1 cellular context compared by ENCODE assay signal in genomic region chr2:101731221-101732054, GRCh38.
A peak's percentile ranks its signal among the peaks of the same experiment; 100 is the strongest.
TF ChIP-seq lines count a peak whose summit lies in the region.

No MANE protein-coding gene starts in this region.

TF ChIP-seq in HepG2, 621 proteins besides CTCF, POLR2A, EP300 and RAD21 (continued from another document and continues in another):
- no peak for TF ChIP-seq ZFP82 (CRISPR knock-in tag; IDR thresholded peaks at IDR 0.05; ENCODE audit: borderline replicate concordance)
- TF ChIP-seq ZNF570 (CRISPR knock-in tag; IDR thresholded peaks at IDR 0.05; ENCODE audit: borderline replicate concordance): no peak
- TF ChIP-seq YY1 (IDR thresholded peaks at IDR 0.05; ENCODE audit: insufficient read depth, insufficient replicate concordance, low read depth, low read length): no peak
- no peak for TF ChIP-seq MYNN (CRISPR knock-in tag; IDR thresholded peaks at IDR 0.05; ENCODE audit: low read depth)
- TF ChIP-seq ZBTB34 (CRISPR knock-in tag; IDR thresholded peaks at IDR 0.05): no peak
- peak; percentile 72; the same call in 1 of the 2 replicates for TF ChIP-seq FOXK1 (CRISPR knock-in tag; IDR thresholded peaks at IDR 0.05; ENCODE audit: borderline replicate concordance, low read depth)
- no peak for TF ChIP-seq ZNF354B (CRISPR knock-in tag; IDR thresholded peaks at IDR 0.05)
- no peak for TF ChIP-seq ATRX (CRISPR knock-in tag; IDR thresholded peaks at IDR 0.05; ENCODE audit: borderline replicate concordance)
- TF ChIP-seq ZNF780A (CRISPR knock-in tag; IDR thresholded peaks at IDR 0.05): no peak
- TF ChIP-seq ZNF160 (CRISPR knock-in tag; IDR thresholded peaks at IDR 0.05): no peak
- TF ChIP-seq MLXIP (CRISPR knock-in tag; IDR thresholded peaks at IDR 0.05; ENCODE audit: borderline replicate concordance): no peak
- no peak for TF ChIP-seq ZNF530 (CRISPR knock-in tag; IDR thresholded peaks at IDR 0.05; ENCODE audit: low read depth)
- TF ChIP-seq KLF16 (CRISPR knock-in tag; IDR thresholded peaks at IDR 0.05): peak in 1 of 2 experiments; percentile 70; a peak in 1 of 4 replicates
- no peak for TF ChIP-seq MYC (CRISPR knock-in tag; IDR thresholded peaks at IDR 0.05; ENCODE audit: borderline replicate concordance)
- TF ChIP-seq NR2C2 (CRISPR knock-in tag; IDR thresholded peaks at IDR 0.05; ENCODE audit: borderline replicate concordance): peak; percentile 81
- no peak for TF ChIP-seq FUBP1 (CRISPR knock-in tag; IDR thresholded peaks at IDR 0.05; ENCODE audit: borderline replicate concordance)
- no peak for TF ChIP-seq EZH2 (conservative IDR thresholded peaks at IDR 0.05; ENCODE audit: low read depth, low read length)
- no peak for TF ChIP-seq THYN1 (CRISPR knock-in tag; IDR thresholded peaks at IDR 0.05; ENCODE audit: borderline replicate concordance, low read depth)
- TF ChIP-seq GPN1 (CRISPR knock-in tag; IDR thresholded peaks at IDR 0.05; ENCODE audit: borderline replicate concordance): no peak
- no peak for TF ChIP-seq ZNF296 (CRISPR knock-in tag; conservative IDR thresholded peaks at IDR 0.05)
- TF ChIP-seq ZNF598 (CRISPR knock-in tag; IDR thresholded peaks at IDR 0.05; ENCODE audit: borderline replicate concordance): no peak
- no peak for TF ChIP-seq ZNF569 (CRISPR knock-in tag; IDR thresholded peaks at IDR 0.05; ENCODE audit: borderline replicate concordance)
- no peak for TF ChIP-seq MTF1 (CRISPR knock-in tag; IDR thresholded peaks at IDR 0.05)
- peak; percentile 91 for TF ChIP-seq BCL6 (CRISPR knock-in tag; IDR thresholded peaks at IDR 0.05)
- TF ChIP-seq FOXA3 (CRISPR knock-in tag; IDR thresholded peaks at IDR 0.05): peak; percentile 82
- no peak for TF ChIP-seq HCFC1 (IDR thresholded peaks at IDR 0.05; ENCODE audit: low read depth, low read length)
- no peak for TF ChIP-seq MTF2 (CRISPR knock-in tag; IDR thresholded peaks at IDR 0.05; ENCODE audit: borderline replicate concordance)
- peak; percentile 37; the same call in 1 of the 2 replicates for TF ChIP-seq ARID3A (IDR thresholded peaks at IDR 0.05; ENCODE audit: low read depth, low read length)
- TF ChIP-seq ZBTB26 (CRISPR knock-in tag; IDR thresholded peaks at IDR 0.05; ENCODE audit: borderline replicate concordance): no peak
- TF ChIP-seq JDP2 (CRISPR knock-in tag; IDR thresholded peaks at IDR 0.05; ENCODE audit: borderline replicate concordance): no peak
- no peak for TF ChIP-seq GTF3A (CRISPR knock-in tag; conservative IDR thresholded peaks at IDR 0.05)
- TF ChIP-seq RFXAP (CRISPR knock-in tag; IDR thresholded peaks at IDR 0.05; ENCODE audit: borderline replicate concordance): no peak
- TF ChIP-seq ZNF672 (CRISPR knock-in tag; IDR thresholded peaks at IDR 0.05): no peak
- TF ChIP-seq MAFG (CRISPR knock-in tag; IDR thresholded peaks at IDR 0.05): no peak
- TF ChIP-seq MIER2 (CRISPR knock-in tag; IDR thresholded peaks at IDR 0.05): peak; percentile 61; the same call in 1 of the 2 replicates
- TF ChIP-seq PLSCR1 (CRISPR knock-in tag; IDR thresholded peaks at IDR 0.05; ENCODE audit: borderline replicate concordance): no peak
- TF ChIP-seq KMT2A (CRISPR knock-in tag; IDR thresholded peaks at IDR 0.05): 0 out of 2 replicates have a peak, but pooled peaks have one; percentile 59
- TF ChIP-seq LBX2 (CRISPR knock-in tag; IDR thresholded peaks at IDR 0.05; ENCODE audit: borderline replicate concordance): no peak
- TF ChIP-seq CEBPZ (IDR thresholded peaks at IDR 0.05; ENCODE audit: low read length): no peak
- no peak for TF ChIP-seq ZBTB46 (CRISPR knock-in tag; IDR thresholded peaks at IDR 0.05; ENCODE audit: borderline replicate concordance)
- no peak for TF ChIP-seq BCLAF1 (IDR thresholded peaks at IDR 0.05)
- no peak for TF ChIP-seq PHB2 (IDR thresholded peaks at IDR 0.05; ENCODE audit: partially characterized antibody)
- no peak for TF ChIP-seq CREBL2 (CRISPR knock-in tag; IDR thresholded peaks at IDR 0.05; ENCODE audit: borderline replicate concordance)
- TF ChIP-seq ARID2 (CRISPR knock-in tag; IDR thresholded peaks at IDR 0.05; ENCODE audit: borderline replicate concordance): no peak
